ENCODE assay signal across 11 cellular contexts in the genomic region with DNA sequence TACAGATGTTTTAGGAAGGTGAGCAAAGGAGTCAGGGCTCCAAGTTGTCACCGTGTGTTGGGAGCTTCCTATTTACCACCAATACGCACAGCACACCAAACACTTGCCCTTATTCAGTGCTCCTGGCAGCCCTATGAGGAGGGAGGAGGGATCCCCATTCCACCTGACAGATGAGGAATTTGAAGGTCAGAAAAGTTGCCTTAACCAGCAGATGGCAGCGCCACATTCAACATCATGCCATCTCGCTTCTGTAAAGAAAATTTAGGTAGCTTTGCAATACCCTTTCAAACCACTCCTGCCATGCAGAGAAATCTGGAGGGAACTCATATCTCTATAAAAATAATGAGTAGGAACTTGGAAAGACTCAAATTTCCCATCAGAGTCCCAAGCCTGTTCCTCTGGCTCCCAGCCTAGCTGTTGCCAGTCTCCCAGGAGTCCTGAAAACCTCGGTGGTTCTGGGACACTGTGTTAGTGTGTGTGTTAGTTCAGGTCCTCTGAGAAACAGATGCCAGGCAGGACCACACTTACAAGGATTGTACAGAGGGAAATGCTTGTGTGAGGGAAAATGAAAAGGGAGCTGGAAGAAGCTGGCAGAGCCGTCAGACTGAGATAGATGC.
A peak's percentile ranks its signal among the peaks of the same experiment; 100 is the strongest.
DNase-seq lines count a peak whose midpoint lies in the region; ATAC-seq and TF ChIP-seq lines count a peak whose summit lies in the region.
"Had no signal": no experiment of that assay in that cellular context is flagged by ENCODE, and none has a peak within 500 bp of the region (broad histone marks: within the 10 kb centered on the region; RNA-seq: fewer than 3 reads in every experiment).

No MANE protein-coding gene starts in this region.

- H3K9me3 Mint-ChIP-seq in WTC11 (no peaks in the 10 kb centered on the region), osteocyte (ENCODE audit: unreplicated experiment) (no peaks in the 10 kb centered on the region), mesothelial cell of epicardium (no peaks in the 10 kb centered on the region)

- no peaks in the 10 kb centered on the region for H3K36me3 Mint-ChIP-seq in WTC11
- H3K36me3 Mint-ChIP-seq in osteocyte (ENCODE audit: unreplicated experiment), result no peaks in the 10 kb centered on the region
- no peaks in the 10 kb centered on the region for H3K36me3 Mint-ChIP-seq in mesothelial cell of epicardium
- H3K36me3 Mint-ChIP-seq: brain had no signal

- peaks cover 37% of the 10 kb centered on the region for H3K4me1 Mint-ChIP-seq in WTC11
- H3K4me1 Mint-ChIP-seq in osteocyte (ENCODE audit: unreplicated experiment), result no peaks in the 10 kb centered on the region
- peaks cover 19% of the 10 kb centered on the region for H3K4me1 Mint-ChIP-seq in mesothelial cell of epicardium
- H3K4me1 Mint-ChIP-seq: brain had no signal

- DNase-seq in NCI-H748 (lab: John Stamatoyannopoulos, UW; ENCODE audit: unreplicated experiment) (peak; percentile 51), NCI-H748 treated with DMSO at 0.1 percent for 48 hours (lab: John Stamatoyannopoulos, UW) (no peak), M059J (ENCODE audit: low read depth) (peak; percentile 15), WTC11 (ENCODE audit: low spot score) (peak; percentile 19), osteocyte (ENCODE audit: extremely low spot score, unreplicated experiment) (no peak), mesothelial cell of epicardium (ENCODE audit: low spot score in 2 of 2, unreplicated experiment in 2 of 2) (no peak), glomerular visceral epithelial cell (ENCODE audit: extremely low spot score) (no peak)
- DNase-seq: MM.1S; stimulated activated naive CD4-positive, alpha-beta T cell treated with Interleukin-2 at 50 U/mL for 16 hours had no signal

- CTCF ChIA-PET in WTC11 (lab: Charles Lee), result interaction anchor here (0.5 to 2.2 kb wide), 12 partner anchors 10 to 419 kb away, joined by 3 to 11 read pairs (median 4); no protein-coding TSS in a partner anchor

- H3K27ac Mint-ChIP-seq in WTC11 (no peak overlapping the region), osteocyte (ENCODE audit: unreplicated experiment) (no peak overlapping the region), mesothelial cell of epicardium (no peak overlapping the region)
- H3K27ac Mint-ChIP-seq: brain had no signal

- POLR2A ChIA-PET in WTC11 (lab: Charles Lee), result interaction anchor here (1.0 kb wide), 1 partner anchor 47 kb away, joined by 3 read pairs; no protein-coding TSS in a partner anchor

- ATAC-seq in WTC11, result peak; percentile 52
- ATAC-seq in GM21360 (IDR thresholded peaks at IDR 0.05; ENCODE audit: unreplicated experiment), result no peak

- H3K4me3 Mint-ChIP-seq in WTC11 (no peak overlapping the region), osteocyte (ENCODE audit: unreplicated experiment) (no peak overlapping the region), mesothelial cell of epicardium (no peak overlapping the region)
- H3K4me3 Mint-ChIP-seq: brain had no signal

- H3K27me3 Mint-ChIP-seq in WTC11 (ENCODE audit: low read depth) (no peaks in the 10 kb centered on the region), osteocyte (ENCODE audit: unreplicated experiment) (peaks cover 11% of the 10 kb centered on the region), mesothelial cell of epicardium (ENCODE audit: low read depth) (no peaks in the 10 kb centered on the region)

- TF ChIP-seq CTCF in WTC11 (IDR thresholded peaks at IDR 0.05), result no peak
- peak; percentile 37 for TF ChIP-seq CTCF in osteocyte (IDR thresholded peaks at IDR 0.05)
- no peak for TF ChIP-seq CTCF in mesothelial cell of epicardium (IDR thresholded peaks at IDR 0.05; ENCODE audit: unreplicated experiment)

TF ChIP-seq in WTC11, 78 proteins besides CTCF, POLR2A, EP300 and RAD21:
- TF ChIP-seq TEAD1 (CRISPR knock-in tag; IDR thresholded peaks at IDR 0.05) (no peak), JAZF1 (CRISPR knock-in tag; IDR thresholded peaks at IDR 0.05) (no peak), ZBTB21 (CRISPR knock-in tag; IDR thresholded peaks at IDR 0.05; ENCODE audit: borderline replicate concordance) (no peak)

Comparison
In these comparisons a context has a peak if more than half of its experiments do, and no peak if none do; other contexts are left out.
1. DNase-seq: peak in NCI-H748 (single experiment), M059J (single experiment) and WTC11 (single experiment); none in NCI-H748 treated with DMSO at 0.1 percent for 48 hours (single experiment), osteocyte (single experiment), mesothelial cell of epicardium (0 of 2) and glomerular visceral epithelial cell (single experiment).